8 cellular contexts compared by ENCODE assay signal in genomic region chr17:27319536-27320221, GRCh38. TPM values are rescaled to one million over a fixed set of nuclear protein-coding genes. Genes with fewer than 3 reads are reported as not detected.
DNase-seq lines count a peak whose midpoint lies in the region; ATAC-seq and TF ChIP-seq lines count a peak whose summit lies in the region.

No MANE protein-coding gene starts in this region.

- intact Hi-C loops in ovary (cut with DNase I), result no loop called here

- no peak for ATAC-seq in HG02759 (IDR thresholded peaks at IDR 0.05; ENCODE audit: unreplicated experiment)

- no peaks in the 10 kb centered on the region for H3K36me3 ChIP-seq in ovary
- H3K36me3 ChIP-seq in brain microvascular endothelial cell (replicated peaks), result peaks cover 25% of the 10 kb centered on the region

- H3K27ac ChIP-seq in ovary (no peak overlapping the region), brain microvascular endothelial cell (no peak overlapping the region)

- no peaks in the 10 kb centered on the region for H3K27me3 ChIP-seq in ovary
- no peaks in the 10 kb centered on the region for H3K27me3 ChIP-seq in brain microvascular endothelial cell (replicated peaks)

- H3K4me3 ChIP-seq in fibroblast of the aortic adventitia (ENCODE audit: low read depth, low read length), result no peak overlapping the region
- no peak overlapping the region for H3K4me3 ChIP-seq in ovary
- H3K4me3 ChIP-seq in brain microvascular endothelial cell (ENCODE audit: low read depth, low read length), result no peak overlapping the region

- in situ Hi-C loops in brain microvascular endothelial cell (cut with HindIII; ENCODE audit: low pct_ligation_motif_present, low sequenced_read_pairs), result no loop called here

- no peaks in the 10 kb centered on the region for H3K9me3 ChIP-seq in ovary

- no peak for TF ChIP-seq EP300 in ovary (IDR thresholded peaks at IDR 0.05)

- peak; percentile 83 for DNase-seq in D341Med (ENCODE audit: low spot score)
- peak; percentile 67 for DNase-seq in NCI-H774 (lab: John Stamatoyannopoulos, UW)
- peak; percentile 96 for DNase-seq in fibroblast of the aortic adventitia (ENCODE audit: low read depth)
- peak; percentile 55 to 75 (median 73) for DNase-seq in ovary
- DNase-seq in T1000 (lab: John Stamatoyannopoulos, UW), result no peak
- no peak for DNase-seq in NCI-H1436 (lab: John Stamatoyannopoulos, UW)
- DNase-seq in brain microvascular endothelial cell, result no peak

- no peak for TF ChIP-seq POLR2A in ovary (IDR thresholded peaks at IDR 0.05)

- peaks cover 11% of the 10 kb centered on the region for H3K4me1 ChIP-seq in ovary (ENCODE audit: insufficient read depth)

- no peak for TF ChIP-seq CTCF in fibroblast of the aortic adventitia (IDR thresholded peaks at IDR 0.05; ENCODE audit: insufficient read depth, low read length)
- no peak for TF ChIP-seq CTCF in ovary (IDR thresholded peaks at IDR 0.05)
- no peak for TF ChIP-seq CTCF in brain microvascular endothelial cell (IDR thresholded peaks at IDR 0.05; ENCODE audit: low read depth, low read length, missing control alignments)

- WGBS in ovary, 3 donors, result 8 to 22% (median 16%) methylated on average over 4 of the region's 4 CpGs

RNA-seq across cellular contexts. Expression of gene WSB1, which starts 25.8 kb away (rescaled TPM):
- total RNA-seq in fibroblast of the aortic adventitia (ENCODE audit: low replicate concordance), result 99.0 and 177 TPM in 2 replicates
- 100 to 1,000 TPM; 135 to 214 (median 172) TPM for total RNA-seq in ovary
- polyA plus RNA-seq in ovary, result 100 to 1,000 TPM in 1 of 2 donors, 10 to 100 TPM in 1; 88.9 to 136 TPM

Comparison
In these comparisons a context has a peak if more than half of its experiments do, and no peak if none do; other contexts are left out.
1. DNase-seq: peak in D341Med (single experiment), NCI-H774 (single experiment), fibroblast of the aortic adventitia (single experiment) and ovary (5 of 5); none in T1000 (single experiment), NCI-H1436 (single experiment) and brain microvascular endothelial cell (single experiment).